ENCODE assay signal across 8 cellular contexts in the genomic region with DNA sequence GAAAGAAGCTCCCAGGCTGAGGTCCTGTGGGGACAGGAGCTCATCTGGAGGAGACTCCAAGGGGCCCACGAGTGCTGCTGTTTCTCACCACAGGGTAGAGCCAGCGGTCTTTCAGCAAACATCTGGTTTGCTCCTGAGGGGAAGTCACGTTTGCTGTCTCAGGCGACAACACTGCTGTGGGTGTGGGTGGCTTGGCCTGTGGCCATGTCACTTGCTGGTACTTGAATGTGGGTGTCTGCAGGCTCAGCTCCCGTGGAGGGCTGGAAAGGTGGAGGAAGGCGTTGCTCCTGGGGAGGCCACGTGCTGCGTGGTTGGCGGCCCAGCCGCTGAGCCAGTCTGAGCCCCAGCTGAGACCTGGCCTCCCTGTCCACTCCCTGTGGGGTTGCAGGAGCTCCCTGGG. TPM values are rescaled to one million over a fixed set of nuclear protein-coding genes. Genes with fewer than 3 reads are reported as not detected.
DNase-seq lines count a peak whose midpoint lies in the region; ATAC-seq and TF ChIP-seq lines count a peak whose summit lies in the region.

No MANE protein-coding gene starts in this region.

- CTCF ChIA-PET in CD4-positive, alpha-beta T cell (lab: Charles Lee), result interaction anchor here (0.6 to 1.9 kb wide), 4 partner anchors 14 to 555 kb away, joined by 3 to 6 read pairs (median 3); no protein-coding TSS in a partner anchor
- CTCF ChIA-PET in activated CD8-positive, alpha-beta memory T cell treated with anti-CD3 and anti-CD28 coated beads, Interleukin-2, amount 10 ng/mL, durations not matched to agents 7 days and 5 days (lab: Charles Lee), result interaction anchor here (0.7 kb wide), 1 partner anchor 572 kb away, joined by 3 read pairs; no protein-coding TSS in a partner anchor
- CTCF ChIA-PET in GM10248 (lab: Yijun Ruan, JAX), result interaction anchor here (0.8 to 1.1 kb wide), 3 partner anchors 12 to 47 kb away, joined by 3 read pairs; no protein-coding TSS in a partner anchor

- H3K27ac Mint-ChIP-seq in CD4-positive, alpha-beta T cell, result peak overlapping the region; percentile 70
- H3K27ac Mint-ChIP-seq in activated CD8-positive, alpha-beta memory T cell treated with anti-CD3 and anti-CD28 coated beads, Interleukin-2, amount 10 ng/mL, durations not matched to agents 7 days and 5 days, result no peak overlapping the region

- H3K27me3 ChIP-seq in CD4-positive, alpha-beta T cell (ENCODE audit: control insufficient read depth, insufficient read depth, low read length), result no peaks in the 10 kb centered on the region

- peak; percentile 87 for ATAC-seq in CD4-positive, alpha-beta T cell (ENCODE audit: poor library complexity)
- ATAC-seq in HG02884 (IDR thresholded peaks at IDR 0.05; ENCODE audit: unreplicated experiment) (peak; percentile 72), left lobe of liver (peak; percentile 15), HG03135 (IDR thresholded peaks at IDR 0.05; ENCODE audit: unreplicated experiment) (no peak)
- ATAC-seq in activated CD8-positive, alpha-beta memory T cell treated with anti-CD3 and anti-CD28 coated beads, Interleukin-2, amount 10 ng/mL, durations not matched to agents 7 days and 5 days, result peak; percentile 60

- TF ChIP-seq CTCF in CD4-positive, alpha-beta T cell (IDR thresholded peaks at IDR 0.05), result peak; percentile 22
- TF ChIP-seq CTCF in GM10248 (IDR thresholded peaks at IDR 0.05; ENCODE audit: control extremely low read depth, extremely low read depth, low read depth, missing control alignments), result no peak

- DNase-seq in CD4-positive, alpha-beta T cell, result peak in 7 of 10 experiments; percentile 26 to 54 (median 42)
- DNase-seq in activated CD8-positive, alpha-beta memory T cell treated with anti-CD3 and anti-CD28 coated beads, Interleukin-2, amount 10 ng/mL, durations not matched to agents 7 days and 5 days, result peak; percentile 53
- DNase-seq in left lobe of liver (ENCODE audit: low spot score) (no peak), GM10248 (ENCODE audit: extremely low spot score) (no peak), GM03348 (ENCODE audit: low spot score) (no peak), AG20443 (ENCODE audit: low spot score) (no peak)

- POLR2A ChIA-PET in CD4-positive, alpha-beta T cell (lab: Charles Lee), result interaction anchor here (0.8 to 1.7 kb wide), 6 partner anchors 17 to 192 kb away, joined by 3 to 6 read pairs (median 4); a partner anchor contains a TSS
- POLR2A ChIA-PET in GM10248 (lab: Yijun Ruan, JAX), result no interaction called here

- no peaks in the 10 kb centered on the region for H3K27me3 Mint-ChIP-seq in CD4-positive, alpha-beta T cell
- H3K27me3 Mint-ChIP-seq in activated CD8-positive, alpha-beta memory T cell treated with anti-CD3 and anti-CD28 coated beads, Interleukin-2, amount 10 ng/mL, durations not matched to agents 7 days and 5 days, result peaks cover 9% of the 10 kb centered on the region

- no peaks in the 10 kb centered on the region for H3K9me3 ChIP-seq in CD4-positive, alpha-beta T cell (ENCODE audit: control insufficient read depth, low read length)

- H3K9me3 Mint-ChIP-seq in CD4-positive, alpha-beta T cell, result no peaks in the 10 kb centered on the region
- no peaks in the 10 kb centered on the region for H3K9me3 Mint-ChIP-seq in activated CD8-positive, alpha-beta memory T cell treated with anti-CD3 and anti-CD28 coated beads, Interleukin-2, amount 10 ng/mL, durations not matched to agents 7 days and 5 days (ENCODE audit: low read depth)

- intact Hi-C loops in CD4-positive, alpha-beta T cell (cut with DNase I, micrococcal nuclease), result no loop called here

- peaks cover 18% of the 10 kb centered on the region for H3K36me3 Mint-ChIP-seq in CD4-positive, alpha-beta T cell (ENCODE audit: low read depth)
- H3K36me3 Mint-ChIP-seq in activated CD8-positive, alpha-beta memory T cell treated with anti-CD3 and anti-CD28 coated beads, Interleukin-2, amount 10 ng/mL, durations not matched to agents 7 days and 5 days, result peaks cover 1% of the 10 kb centered on the region

- H3K4me1 Mint-ChIP-seq in CD4-positive, alpha-beta T cell (ENCODE audit: low read depth), result peaks cover 39% of the 10 kb centered on the region
- H3K4me1 Mint-ChIP-seq in activated CD8-positive, alpha-beta memory T cell treated with anti-CD3 and anti-CD28 coated beads, Interleukin-2, amount 10 ng/mL, durations not matched to agents 7 days and 5 days, result peaks cover 11% of the 10 kb centered on the region

- no peak overlapping the region for H3K4me3 Mint-ChIP-seq in CD4-positive, alpha-beta T cell
- no peak overlapping the region for H3K4me3 Mint-ChIP-seq in activated CD8-positive, alpha-beta memory T cell treated with anti-CD3 and anti-CD28 coated beads, Interleukin-2, amount 10 ng/mL, durations not matched to agents 7 days and 5 days

- no peak overlapping the region for H3K27ac ChIP-seq in CD4-positive, alpha-beta T cell (ENCODE audit: low read depth, low read length)

RNA-seq across cellular contexts. Expression of a gene that starts 52.8 kb away (rescaled TPM):
- total RNA-seq in CD4-positive, alpha-beta T cell, result 10 to 100 TPM; 17.4 to 19.3 TPM
- 10 to 100 TPM; 29.4 to 37.4 TPM for total RNA-seq in activated CD8-positive, alpha-beta memory T cell treated with anti-CD3 and anti-CD28 coated beads, Interleukin-2, amount 10 ng/mL, durations not matched to agents 7 days and 5 days
- total RNA-seq in left lobe of liver, result 120 TPM

Comparison
In these comparisons a context has a peak if more than half of its experiments do, and no peak if none do; other contexts are left out.
1. DNase-seq: peak in CD4-positive, alpha-beta T cell (7 of 10) and activated CD8-positive, alpha-beta memory T cell treated with anti-CD3 and anti-CD28 coated beads, Interleukin-2, amount 10 ng/mL, durations not matched to agents 7 days and 5 days (single experiment); none in left lobe of liver (single experiment), GM10248 (single experiment), GM03348 (single experiment) and AG20443 (single experiment).